Comparison of ENCODE assay signal across 19 cellular contexts in genomic region chr7:479948-480499, GRCh38. TPM values are rescaled to one million over a fixed set of nuclear protein-coding genes. Genes with fewer than 3 reads are reported as not detected.
A peak's percentile ranks its signal among the peaks of the same experiment; 100 is the strongest.
DNase-seq lines count a peak whose midpoint lies in the region; ATAC-seq and TF ChIP-seq lines count a peak whose summit lies in the region.
"Had no signal": no experiment of that assay in that cellular context is flagged by ENCODE, and none has a peak within 500 bp of the region (broad histone marks: within the 10 kb centered on the region; RNA-seq: fewer than 3 reads in every experiment).

No MANE protein-coding gene starts in this region.

- H3K4me1 Mint-ChIP-seq in glutamatergic neuron (ENCODE audit: low read depth, unreplicated experiment), result no peaks in the 10 kb centered on the region
- H3K4me1 Mint-ChIP-seq: activated naive CD4-positive, alpha-beta T cell treated with anti-CD3 and anti-CD28 coated beads, Interleukin-2, amount 50 U/mL, for 24 hours had no signal

- peaks cover 5% of the 10 kb centered on the region for H3K36me3 Mint-ChIP-seq in glutamatergic neuron (ENCODE audit: unreplicated experiment)
- H3K36me3 Mint-ChIP-seq: activated naive CD4-positive, alpha-beta T cell treated with anti-CD3 and anti-CD28 coated beads, Interleukin-2, amount 50 U/mL, for 24 hours had no signal

- no peaks in the 10 kb centered on the region for H3K79me2 ChIP-seq in Karpas-422 (ENCODE audit: low read length)

- intact Hi-C loops in posterior vena cava (cut with DNase I), result loop anchor here in 1 of 2 donors (10.0 kb wide), 1 partner anchor 1405 kb away; no protein-coding TSS in a partner anchor

- no peaks in the 10 kb centered on the region for H3K36me3 ChIP-seq in BE2C
- no peaks in the 10 kb centered on the region for H3K36me3 ChIP-seq in Karpas-422 (ENCODE audit: insufficient read depth, low read length)
- H3K36me3 ChIP-seq: thyroid gland had no signal

- H2AFZ ChIP-seq in Karpas-422 (ENCODE audit: low read length), result no peak overlapping the region
- H2AFZ ChIP-seq: GM23248, PC-9 had no signal

- no peaks in the 10 kb centered on the region for H3K9me2 ChIP-seq in Karpas-422 (replicated peaks; ENCODE audit: insufficient read depth, low read length)

- no peak overlapping the region for H3K27ac Mint-ChIP-seq in glutamatergic neuron (ENCODE audit: unreplicated experiment)
- H3K27ac Mint-ChIP-seq: activated naive CD4-positive, alpha-beta T cell treated with anti-CD3 and anti-CD28 coated beads, Interleukin-2, amount 50 U/mL, for 24 hours; endodermal cell had no signal

- H3K9me3 ChIP-seq in BE2C (no peaks in the 10 kb centered on the region; the same call in 1 of the 2 replicates), Karpas-422 (ENCODE audit: low read length) (no peaks in the 10 kb centered on the region)
- H3K9me3 ChIP-seq: thyroid gland had no signal

- peaks cover 13% of the 10 kb centered on the region for H3K27me3 Mint-ChIP-seq in glutamatergic neuron (ENCODE audit: unreplicated experiment)
- H3K27me3 Mint-ChIP-seq: activated naive CD4-positive, alpha-beta T cell treated with anti-CD3 and anti-CD28 coated beads, Interleukin-2, amount 50 U/mL, for 24 hours had no signal

- H3K4me3 ChIP-seq in BE2C (ENCODE audit: low read depth, low read length), result no peak overlapping the region
- H3K4me3 ChIP-seq in Karpas-422 (ENCODE audit: low read length), result no peak overlapping the region
- H3K4me3 ChIP-seq: GM23248, PC-9, SK-N-MC, thyroid gland had no signal

- no peak overlapping the region for H3K27ac ChIP-seq in Karpas-422 (ENCODE audit: low read length)
- H3K27ac ChIP-seq: GM23248, KMS-11, PC-9, SK-N-MC, thyroid gland had no signal

- H3K4me2 ChIP-seq in Karpas-422 (ENCODE audit: low read depth, low read length, poor library complexity, severe bottlenecking), result no peak overlapping the region
- H3K4me2 ChIP-seq: KMS-11, PC-9 had no signal

- ATAC-seq in HG03025 (IDR thresholded peaks at IDR 0.05; ENCODE audit: low FRiP score, unreplicated experiment), result no peak
- ATAC-seq: activated T-cell treated with anti-CD3 and anti-CD28 coated beads, Interleukin-2, amount 50 U/mL, for 4 hours; left lobe of liver had no signal

- H4K20me1 ChIP-seq in Karpas-422 (ENCODE audit: insufficient read depth, low read depth, low read length), result no peaks in the 10 kb centered on the region

- H3K9ac ChIP-seq in Karpas-422 (ENCODE audit: low read length), result no peak overlapping the region
- H3K9ac ChIP-seq: GM23248, KMS-11 had no signal

- DNase-seq in BE2C, result peak; percentile 4
- DNase-seq in COLO668 (lab: John Stamatoyannopoulos, UW; ENCODE audit: unreplicated experiment), result peak; percentile 24
- peak; percentile 18 for DNase-seq in glutamatergic neuron
- peak; percentile 71 for DNase-seq in posterior vena cava (ENCODE audit: low spot score)
- no peak for DNase-seq in Karpas-422
- no peak for DNase-seq in NCI-H774 (lab: John Stamatoyannopoulos, UW)
- DNase-seq: activated T-cell treated with anti-CD3 and anti-CD28 coated beads, Interleukin-2, amount 50 U/mL, for 4 hours; endodermal cell; GM23248; MV-4-11; NCI-H82; retina had no signal

- no peaks in the 10 kb centered on the region for H3K27me3 ChIP-seq in BE2C
- H3K27me3 ChIP-seq in Karpas-422 (ENCODE audit: low read length), result no peaks in the 10 kb centered on the region
- H3K27me3 ChIP-seq: thyroid gland had no signal

- TF ChIP-seq CTCF in BE2C (IDR thresholded peaks at IDR 0.05; ENCODE audit: low read depth, low read length), result no peak
- TF ChIP-seq CTCF in glutamatergic neuron (IDR thresholded peaks at IDR 0.05; ENCODE audit: partially characterized antibody, unreplicated experiment), result no peak

- no peaks in the 10 kb centered on the region for H3K4me1 ChIP-seq in BE2C
- no peaks in the 10 kb centered on the region for H3K4me1 ChIP-seq in Karpas-422 (ENCODE audit: low read length)
- H3K4me1 ChIP-seq: thyroid gland had no signal

- H3K9me3 Mint-ChIP-seq in glutamatergic neuron (ENCODE audit: unreplicated experiment), result peaks cover 10% of the 10 kb centered on the region
- H3K9me3 Mint-ChIP-seq: endodermal cell had no signal

- no peak overlapping the region for H3K4me3 Mint-ChIP-seq in glutamatergic neuron (ENCODE audit: unreplicated experiment)
- H3K4me3 Mint-ChIP-seq: activated naive CD4-positive, alpha-beta T cell treated with anti-CD3 and anti-CD28 coated beads, Interleukin-2, amount 50 U/mL, for 24 hours; activated T-cell treated with anti-CD3 and anti-CD28 coated beads, Interleukin-2, amount 50 U/mL, for 4 hours; endodermal cell had no signal

RNA-seq across cellular contexts. Expression of gene PDGFA, which starts 39.6 kb away (rescaled TPM):
- polyA plus RNA-seq in BE2C (2012; ENCODE audit: insufficient read depth, insufficient read length, low read depth), result not detected
- 7.6 TPM for total RNA-seq in glutamatergic neuron (ENCODE audit: unreplicated experiment)
- 10 to 100 TPM; 54.1 to 63.1 TPM for total RNA-seq in posterior vena cava
- total RNA-seq in Karpas-422 (2014; rRNA removed; shearing (Covaris generic); ENCODE audit: low replicate concordance), result 0.54 and 0.56 TPM in 2 replicates

Comparison
In these comparisons a context has a peak if more than half of its experiments do, and no peak if none do; other contexts are left out.
1. DNase-seq: peak in BE2C (single experiment), COLO668 (single experiment), glutamatergic neuron (single experiment) and posterior vena cava (single experiment); none in Karpas-422 (single experiment) and NCI-H774 (single experiment).